ENCODE assay signal across 8 cellular contexts in genomic region chr2:219362524-219363164, GRCh38. TPM values are rescaled to one million over a fixed set of nuclear protein-coding genes. Genes with fewer than 3 reads are reported as not detected.
A peak's percentile ranks its signal among the peaks of the same experiment; 100 is the strongest.
DNase-seq lines count a peak whose midpoint lies in the region; ATAC-seq and TF ChIP-seq lines count a peak whose summit lies in the region.

No MANE protein-coding gene starts in this region.

- POLR2A ChIA-PET in RWPE1 (lab: Yijun Ruan, JAX; ENCODE audit: low non-redundant PET), result no interaction called here
- POLR2A ChIA-PET in CD8-positive, alpha-beta T cell (lab: Charles Lee), result interaction anchor here (0.5 kb wide), 1 partner anchor 43 kb away, joined by 3 read pairs; no protein-coding TSS in a partner anchor

- peaks cover 15% of the 10 kb centered on the region for H3K27me3 Mint-ChIP-seq in CD8-positive, alpha-beta T cell (ENCODE audit: low read depth)

- peak; percentile 83 for ATAC-seq in GM19438 (IDR thresholded peaks at IDR 0.05; ENCODE audit: low read depth, unreplicated experiment)
- peak; percentile 94 for ATAC-seq in HG03432 (IDR thresholded peaks at IDR 0.05; ENCODE audit: unreplicated experiment)
- peak; percentile 79 for ATAC-seq in Right ventricle myocardium superior (ENCODE audit: poor library complexity)
- peak; percentile 74 for ATAC-seq in aorta (ENCODE audit: low FRiP score)
- no peak for ATAC-seq in CD8-positive, alpha-beta T cell

- peaks cover 3% of the 10 kb centered on the region for H3K4me1 Mint-ChIP-seq in CD8-positive, alpha-beta T cell (ENCODE audit: low read depth)

- no peaks in the 10 kb centered on the region for H3K27me3 ChIP-seq in aorta (ENCODE audit: control insufficient read depth in 1 of 2, insufficient read depth in 2 of 2, low read length in 1 of 2)
- H3K27me3 ChIP-seq in CD8-positive, alpha-beta T cell (ENCODE audit: insufficient read depth, low read length), result peaks cover 10% of the 10 kb centered on the region

- no peaks in the 10 kb centered on the region for H3K36me3 ChIP-seq in aorta (ENCODE audit: control insufficient read depth in 1 of 2, insufficient read depth in 2 of 2, low read length in 1 of 2)
- no peaks in the 10 kb centered on the region for H3K36me3 ChIP-seq in CD8-positive, alpha-beta T cell (ENCODE audit: insufficient read depth, low read length)

- H3K36me3 Mint-ChIP-seq in CD8-positive, alpha-beta T cell, result no peaks in the 10 kb centered on the region

- no peak for TF ChIP-seq CTCF in RWPE1 (conservative IDR thresholded peaks at IDR 0.05; ENCODE audit: low read depth)
- no peak for TF ChIP-seq CTCF in CD8-positive, alpha-beta T cell (IDR thresholded peaks at IDR 0.05)

- intact Hi-C loops in Right ventricle myocardium superior (cut with DNase I) (no loop called here), aorta (cut with DNase I) (no loop called here)
- intact Hi-C loops in CD8-positive, alpha-beta T cell (cut with DNase I, micrococcal nuclease), result no loop called here

- CTCF ChIA-PET in RWPE1 (lab: Yijun Ruan, JAX), result interaction anchor here (0.5 to 1.0 kb wide), 2 partner anchors 59 to 68 kb away, joined by 4 read pairs; no protein-coding TSS in a partner anchor
- CTCF ChIA-PET in CD8-positive, alpha-beta T cell (lab: Charles Lee), result interaction anchor here (1.2 to 1.7 kb wide), 2 partner anchors 10 to 203 kb away, joined by 3 to 5 read pairs; no protein-coding TSS in a partner anchor

- WGBS in aorta, 2 donors, result 31 to 32% methylated on average over 3 of the region's 3 CpGs

- H3K27ac ChIP-seq in RWPE1 (no peak overlapping the region), aorta (ENCODE audit: low read depth in 1 of 2, low read length in 2 of 2) (no peak overlapping the region)
- no peak overlapping the region for H3K27ac ChIP-seq in CD8-positive, alpha-beta T cell (ENCODE audit: low read depth, low read length)

- no peaks in the 10 kb centered on the region for H3K4me1 ChIP-seq in aorta (ENCODE audit: control insufficient read depth in 1 of 2, insufficient read depth in 2 of 2, low read length in 2 of 2)
- H3K4me1 ChIP-seq in CD8-positive, alpha-beta T cell (ENCODE audit: insufficient read depth, low read length), result peaks cover 6% of the 10 kb centered on the region

- H3K4me3 ChIP-seq in aorta (ENCODE audit: low read length in 2 of 2), result no peak overlapping the region
- no peak overlapping the region for H3K4me3 ChIP-seq in CD8-positive, alpha-beta T cell (ENCODE audit: low read depth, low read length)

- no peaks in the 10 kb centered on the region for H3K9me3 ChIP-seq in aorta (ENCODE audit: control insufficient read depth, low read length)
- H3K9me3 ChIP-seq in CD8-positive, alpha-beta T cell (ENCODE audit: low read length), result no peaks in the 10 kb centered on the region

- peak; percentile 90 for DNase-seq in AG20443 (ENCODE audit: low spot score)
- DNase-seq in RWPE1 (ENCODE audit: low spot score), result peak; percentile 30
- DNase-seq in Right ventricle myocardium superior, result peak; percentile 74
- peak in 1 of 2 donors; percentile 88 for DNase-seq in aorta
- DNase-seq in NCI-H526 (lab: John Stamatoyannopoulos, UW), result no peak
- no peak for DNase-seq in CD8-positive, alpha-beta T cell

- no peaks in the 10 kb centered on the region for H3K9me3 Mint-ChIP-seq in CD8-positive, alpha-beta T cell

- H3K27ac Mint-ChIP-seq in CD8-positive, alpha-beta T cell, result no peak overlapping the region

- H3K4me3 Mint-ChIP-seq in CD8-positive, alpha-beta T cell, result no peak overlapping the region

RNA-seq across cellular contexts. Expression of gene DNPEP, which starts 25.1 kb away (rescaled TPM):
- total RNA-seq in Right ventricle myocardium superior, result 76.5 TPM
- total RNA-seq in aorta, result 10 to 100 TPM; 40.8 to 60.2 TPM
- polyA plus RNA-seq in aorta, result 100 to 1,000 TPM in 1 of 2 donors, 10 to 100 TPM in 1; 64.7 to 127 TPM
- 100 to 1,000 TPM; 101 to 108 TPM for total RNA-seq in CD8-positive, alpha-beta T cell

RNA-seq across cellular contexts. Expression of gene RESP18, which starts 30.1 kb away (rescaled TPM):
- not detected for total RNA-seq in Right ventricle myocardium superior
- not detected for total RNA-seq in aorta
- polyA plus RNA-seq in aorta, result not detected
- total RNA-seq in CD8-positive, alpha-beta T cell, result not detected

RNA-seq across cellular contexts. Expression of gene PTPRN, which starts 53.4 kb away (rescaled TPM):
- total RNA-seq in Right ventricle myocardium superior (not detected), aorta (under 1 TPM in 1 of 2 donors, not detected in 1; 0.39 TPM)
- polyA plus RNA-seq in aorta, result not detected
- under 1 TPM; 0.39 to 0.46 TPM for total RNA-seq in CD8-positive, alpha-beta T cell

RNA-seq across cellular contexts. Expression of gene DES, which starts 55.5 kb away (rescaled TPM):
- 12,920 TPM for total RNA-seq in Right ventricle myocardium superior
- total RNA-seq in aorta, result 100 to 1,000 TPM; 282 to 314 TPM
- 100 to 1,000 TPM in 1 of 2 donors, 10 to 100 TPM in 1; 22.5 to 145 TPM for polyA plus RNA-seq in aorta
- not detected for total RNA-seq in CD8-positive, alpha-beta T cell

Comparison
In these comparisons a context has a peak if more than half of its experiments do, and no peak if none do; other contexts are left out.
1. DNase-seq: peak in AG20443 (single experiment), RWPE1 (single experiment) and Right ventricle myocardium superior (single experiment); none in NCI-H526 (0 of 2) and CD8-positive, alpha-beta T cell (0 of 7).